8 cellular contexts compared by ENCODE assay signal in the genomic region with DNA sequence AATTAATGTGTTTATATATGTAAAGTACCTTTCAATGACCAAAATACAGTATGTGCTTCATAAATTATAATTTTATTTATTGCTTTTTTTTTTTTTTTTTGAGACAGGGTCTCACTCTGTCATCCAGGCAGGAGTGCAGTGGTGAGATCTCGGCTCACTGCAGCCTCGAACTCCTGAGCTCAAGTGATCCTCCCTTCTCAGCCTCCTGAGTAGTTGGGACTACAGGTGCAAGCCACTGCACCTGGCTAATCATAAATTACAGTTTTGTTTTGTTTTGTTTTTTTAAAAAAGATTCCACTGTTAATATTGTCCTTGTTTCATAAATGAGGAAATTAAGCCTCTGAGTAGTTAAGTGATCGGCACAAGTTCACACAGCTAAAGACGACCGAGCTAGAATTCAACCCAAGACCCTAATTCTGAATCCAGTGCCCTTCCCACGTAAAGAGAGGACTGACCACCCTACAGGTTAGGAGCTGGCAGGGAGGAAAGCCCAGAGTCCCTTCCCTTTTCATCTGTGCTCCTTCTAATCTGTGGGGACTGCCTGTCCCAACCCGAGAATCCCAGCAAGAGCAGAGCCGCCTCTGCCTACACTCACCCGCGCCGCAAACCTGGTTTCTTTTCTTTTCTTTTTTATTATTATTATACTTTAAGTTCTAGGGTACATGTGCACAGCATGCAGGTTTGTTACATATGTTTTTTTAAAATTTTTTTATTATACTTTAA. TPM values are rescaled to one million over a fixed set of nuclear protein-coding genes. Genes with fewer than 3 reads are reported as not detected.
A peak's percentile ranks its signal among the peaks of the same experiment; 100 is the strongest.
DNase-seq lines count a peak whose midpoint lies in the region; ATAC-seq and TF ChIP-seq lines count a peak whose summit lies in the region.

No MANE protein-coding gene starts in this region.

- H3K4me1 ChIP-seq in Caco-2 = no peaks in the 10 kb centered on the region

- POLR2A ChIA-PET in Caco-2 (lab: Charles Lee) = interaction anchor here (0.6 to 1.6 kb wide), 4 partner anchors 9 to 296 kb away, joined by 4 to 7 read pairs (median 6); a partner anchor contains a TSS

- no peaks in the 10 kb centered on the region for H3K36me3 ChIP-seq in Caco-2 (ENCODE audit: control insufficient read depth, insufficient read depth, low read length)

- DNase-seq in Caco-2 = no peak
- peak; percentile 46 for DNase-seq in NCI-H146 (lab: John Stamatoyannopoulos, UW)
- DNase-seq in dorsolateral prefrontal cortex = no peak
- no peak for DNase-seq in nephron progenitor cell
- DNase-seq in NCI-H1092 treated with DMSO at 0.1 percent for 48 hours (lab: John Stamatoyannopoulos, UW) = no peak
- no peak for DNase-seq in NCI-H2171 (lab: John Stamatoyannopoulos, UW)
- DNase-seq in activated effector memory CD4-positive, alpha-beta T cell treated with Interleukin-2 at 50 U/mL for 16 hours = no peak

- H3K27me3 Mint-ChIP-seq in Caco-2 (ENCODE audit: insufficient read depth, unreplicated experiment) (no peaks in the 10 kb centered on the region), nephron progenitor cell (ENCODE audit: low read depth, poor library complexity) (peaks cover 4% of the 10 kb centered on the region)

- CTCF ChIA-PET in Caco-2 (lab: Charles Lee) = interaction anchor here (0.9 to 1.9 kb wide), 20 partner anchors 10 to 508 kb away, joined by 3 to 27 read pairs (median 4); a partner anchor contains a TSS

- no peak overlapping the region for H3K4me3 ChIP-seq in Caco-2 (ENCODE audit: low read depth, low read length)
- peak overlapping the region in 54 of 59 donors; percentile 8 to 61 (median 39) for H3K4me3 ChIP-seq in dorsolateral prefrontal cortex

- H3K9me3 Mint-ChIP-seq in Caco-2 (ENCODE audit: unreplicated experiment) (no peaks in the 10 kb centered on the region), nephron progenitor cell (no peaks in the 10 kb centered on the region)

- no TSS peak for BruUV-seq in Caco-2 (replicated peaks; lab: Mats Ljungman, UMichigan)

- H3K27ac Mint-ChIP-seq in Caco-2 (ENCODE audit: unreplicated experiment) (peak overlapping the region; percentile 36), nephron progenitor cell (no peak overlapping the region)

- no peak for TF ChIP-seq CTCF in Caco-2 (IDR thresholded peaks at IDR 0.05; ENCODE audit: insufficient read depth in 1 of 2, low read depth in 1 of 2, low read length in 1 of 2, severe bottlenecking in 1 of 2, unreplicated experiment in 1 of 2)
- TF ChIP-seq CTCF in dorsolateral prefrontal cortex (IDR thresholded peaks at IDR 0.05 in 54 of 56, conservative IDR thresholded peaks at IDR 0.05 in 2 of 56; ENCODE audit: low read depth in 1 of 56, partially characterized antibody in 56 of 56) = no peak
- TF ChIP-seq CTCF in nephron progenitor cell (IDR thresholded peaks at IDR 0.05) = no peak

- intact Hi-C loops in Caco-2 (cut with micrococcal nuclease; ENCODE audit: unreplicated experiment) = loop anchor here (1.0 kb wide), 1 partner anchor 142 kb away; no protein-coding TSS in a partner anchor
- intact Hi-C loops in dorsolateral prefrontal cortex (cut with DNase I) = loop anchor here in 1 of 2 donors (10.0 kb wide), 1 partner anchor 622 kb away; a partner anchor contains a TSS

- H3K36me3 Mint-ChIP-seq in Caco-2 (ENCODE audit: insufficient read depth, unreplicated experiment) (peaks cover 8% of the 10 kb centered on the region), nephron progenitor cell (ENCODE audit: low read depth) (no peaks in the 10 kb centered on the region)

- no peak overlapping the region for H3K27ac ChIP-seq in dorsolateral prefrontal cortex

- no peaks in the 10 kb centered on the region for H3K9me3 ChIP-seq in Caco-2

- no peak for ATAC-seq in HG03039 (IDR thresholded peaks at IDR 0.05; ENCODE audit: unreplicated experiment)

- peak overlapping the region; percentile 73 for H3K4me3 Mint-ChIP-seq in Caco-2 (ENCODE audit: unreplicated experiment)
- peak overlapping the region; percentile 54 for H3K4me3 Mint-ChIP-seq in nephron progenitor cell

- peaks cover 11% of the 10 kb centered on the region for H3K4me1 Mint-ChIP-seq in Caco-2 (ENCODE audit: low read depth, unreplicated experiment)
- peaks cover 24% of the 10 kb centered on the region for H3K4me1 Mint-ChIP-seq in nephron progenitor cell

- H3K27me3 ChIP-seq in Caco-2 (replicated peaks; ENCODE audit: control insufficient read depth, insufficient read depth, low read length) (no peaks in the 10 kb centered on the region), dorsolateral prefrontal cortex (peaks cover 0 to 4% (median 0%) of the 10 kb centered on the region in 45 donors)

RNA-seq across cellular contexts. Expression of a gene that starts 8.5 kb away (rescaled TPM):
- not detected in 2 replicates for total RNA-seq in Caco-2 (2022)
- total RNA-seq in dorsolateral prefrontal cortex = 1 to 10 TPM in 2 of 120 experiments, under 1 TPM in 82, not detected in 36; 0.14 to 1.4 (median 0.32) TPM

RNA-seq across cellular contexts. Expression of a gene that starts 8.9 kb away (rescaled TPM):
- total RNA-seq in Caco-2 (2022) (117 and 137 TPM in 2 replicates), dorsolateral prefrontal cortex (10 to 100 TPM; 39.1 to 99.6 (median 61.8) TPM)

RNA-seq across cellular contexts. Expression of a gene that starts 34.7 kb away (rescaled TPM):
- 91.9 and 96.9 TPM in 2 replicates for total RNA-seq in Caco-2 (2022)
- 100 to 1,000 TPM in 84 of 120 experiments, 10 to 100 TPM in 36; 73.3 to 141 (median 107) TPM for total RNA-seq in dorsolateral prefrontal cortex
